1 cellular context compared by ENCODE assay signal in genomic region chr18:11908182-11909080, GRCh38.
A peak's percentile ranks its signal among the peaks of the same experiment; 100 is the strongest.
TF ChIP-seq lines count a peak whose summit lies in the region.

TSS of gene MPPE1 (minus strand) at chr18:11908317. CDS start at chr18:11897264, 11,053 bp downstream.

TF ChIP-seq in HepG2, 621 proteins besides CTCF, POLR2A, EP300 and RAD21 (continued from another document and continues in another):
- TF ChIP-seq TERF1 (CRISPR knock-in tag; IDR thresholded peaks at IDR 0.05) (no peak; the same call in 1 of the 2 replicates), SETDB1 (CRISPR knock-in tag; IDR thresholded peaks at IDR 0.05; ENCODE audit: borderline replicate concordance) (no peak), ZNF850 (CRISPR knock-in tag; conservative IDR thresholded peaks at IDR 0.05) (no peak), NFATC3 (CRISPR knock-in tag; IDR thresholded peaks at IDR 0.05) (no peak), ZNF432 (CRISPR knock-in tag; IDR thresholded peaks at IDR 0.05; ENCODE audit: borderline replicate concordance) (no peak), ZNF841 (CRISPR knock-in tag; IDR thresholded peaks at IDR 0.05; ENCODE audit: borderline replicate concordance) (no peak), SMARCC2 (IDR thresholded peaks at IDR 0.05) (no peak), CENPBD1 (CRISPR knock-in tag; IDR thresholded peaks at IDR 0.05; ENCODE audit: borderline replicate concordance, low read depth) (no peak), REST (IDR thresholded peaks at IDR 0.05; ENCODE audit: borderline replicate concordance in 1 of 2, low read depth in 1 of 2, low read length in 2 of 2) (no peak; a peak in 1 of 4 replicates), SNAPC2 (CRISPR knock-in tag; IDR thresholded peaks at IDR 0.05) (no peak), PRDM15 (CRISPR knock-in tag; IDR thresholded peaks at IDR 0.05) (no peak; the same call in 1 of the 2 replicates), CREM (IDR thresholded peaks at IDR 0.05) (no peak), CREM (CRISPR knock-in tag; IDR thresholded peaks at IDR 0.05) (no peak), MEIS2 (CRISPR knock-in tag; IDR thresholded peaks at IDR 0.05) (peak; percentile 43), RARA (CRISPR knock-in tag; IDR thresholded peaks at IDR 0.05) (no peak), REPIN1 (CRISPR knock-in tag; IDR thresholded peaks at IDR 0.05; ENCODE audit: borderline replicate concordance, low read depth) (peak; percentile 49; the same call in 1 of the 2 replicates), GMEB2 (CRISPR knock-in tag; IDR thresholded peaks at IDR 0.05; ENCODE audit: low read depth) (no peak; the same call in 1 of the 2 replicates), PAWR (CRISPR knock-in tag; IDR thresholded peaks at IDR 0.05; ENCODE audit: borderline replicate concordance) (no peak), NFKBIZ (CRISPR knock-in tag; IDR thresholded peaks at IDR 0.05) (no peak), ZBTB7A (CRISPR knock-in tag; IDR thresholded peaks at IDR 0.05) (no peak), ZNF740 (CRISPR knock-in tag; IDR thresholded peaks at IDR 0.05) (peak; percentile 47; the same call in 1 of the 2 replicates), PPARG (CRISPR knock-in tag; conservative IDR thresholded peaks at IDR 0.05) (no peak), ZNF121 (CRISPR knock-in tag; IDR thresholded peaks at IDR 0.05) (no peak; the same call in 1 of the 2 replicates), ZNF207 (IDR thresholded peaks at IDR 0.05; ENCODE audit: borderline replicate concordance) (no peak), HMGXB4 (CRISPR knock-in tag; IDR thresholded peaks at IDR 0.05; ENCODE audit: borderline replicate concordance in 1 of 2, low read depth in 1 of 2) (peak; percentile 52 to 85; a peak in 2 of 4 replicates), ZNF142 (CRISPR knock-in tag; IDR thresholded peaks at IDR 0.05) (no peak; the same call in 1 of the 2 replicates), EHMT2 (IDR thresholded peaks at IDR 0.05; ENCODE audit: borderline replicate concordance, low read depth, low read length) (no peak), KLF15 (CRISPR knock-in tag; IDR thresholded peaks at IDR 0.05; ENCODE audit: borderline replicate concordance) (no peak), GRHL1 (CRISPR knock-in tag; conservative IDR thresholded peaks at IDR 0.05) (no peak), ZFP91 (CRISPR knock-in tag; IDR thresholded peaks at IDR 0.05; ENCODE audit: borderline replicate concordance) (peak; percentile 88), HIVEP1 (CRISPR knock-in tag; IDR thresholded peaks at IDR 0.05) (peak; percentile 69), ZNF558 (CRISPR knock-in tag; IDR thresholded peaks at IDR 0.05; ENCODE audit: borderline replicate concordance) (no peak), ZC3H13 (CRISPR knock-in tag; IDR thresholded peaks at IDR 0.05) (no peak; the same call in 1 of the 2 replicates), SMARCE1 (IDR thresholded peaks at IDR 0.05; ENCODE audit: borderline replicate concordance) (no peak)
